1 cellular context compared by ENCODE assay signal in the genomic region with DNA sequence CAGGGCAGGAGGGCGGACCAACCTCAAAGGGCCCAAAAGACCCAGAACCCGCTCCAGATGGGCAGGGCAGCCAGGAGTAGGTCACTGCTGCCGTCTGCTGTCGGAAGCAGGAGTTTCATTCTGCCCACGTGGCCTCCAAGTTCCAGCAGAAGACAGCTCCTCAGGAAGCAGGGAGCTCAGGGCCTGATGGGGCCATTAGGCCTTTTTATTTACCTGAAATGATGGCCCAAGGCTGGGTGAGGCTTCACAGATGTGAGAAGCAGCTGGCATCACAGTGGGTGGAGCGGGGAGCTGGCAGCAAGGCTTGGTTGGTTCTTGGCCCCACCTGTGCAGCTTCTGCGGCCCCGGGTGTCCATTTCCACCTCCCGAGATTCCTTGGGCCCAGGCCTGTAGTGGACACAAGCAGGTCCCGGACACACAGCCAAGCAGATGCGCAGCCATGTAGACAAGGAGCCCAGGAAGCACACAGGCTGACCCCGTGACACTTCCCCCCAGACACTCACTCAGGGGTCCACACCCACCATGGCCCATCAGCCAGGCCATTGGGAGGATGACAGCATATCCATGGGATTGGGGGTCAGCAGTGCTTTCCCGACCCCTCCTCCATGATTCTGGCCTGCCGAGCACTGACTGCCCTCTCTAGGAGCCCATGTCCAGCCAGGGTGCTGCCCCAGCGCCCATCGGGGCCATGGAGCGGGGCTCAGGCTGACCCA.
TF ChIP-seq lines count a peak whose summit lies in the region.

No MANE protein-coding gene starts in this region.

TF ChIP-seq in HepG2, 621 proteins besides CTCF, POLR2A, EP300 and RAD21 (continued from another document):
- TF ChIP-seq SMC3 (IDR thresholded peaks at IDR 0.05; ENCODE audit: low read length), result peak; percentile 12; the same call in 1 of the 2 replicates
- peak; percentile 61; the same call in 1 of the 2 replicates for TF ChIP-seq MYC (CRISPR knock-in tag; IDR thresholded peaks at IDR 0.05; ENCODE audit: borderline replicate concordance)
